In genomic region chr12:84113666-84114065, GRCh38 we compare ENCODE assay signal across 29 cellular contexts.
"Had no signal": no experiment of that assay in that cellular context is flagged by ENCODE, and none has a peak within 500 bp of the region (broad histone marks: within the 10 kb centered on the region; RNA-seq: fewer than 3 reads in every experiment).

No MANE protein-coding gene starts in this region.

- H3K27ac ChIP-seq: ascending aorta, breast epithelium, cardiac muscle cell, colonic mucosa, foreskin keratinocyte, gastrocnemius medialis, heart left ventricle had no signal

- H3K36me3 Mint-ChIP-seq: activated naive CD4-positive, alpha-beta T cell treated with anti-CD3 and anti-CD28 coated beads, Interleukin-2, amount 10 ng/mL, durations not matched to agents 7 days and 5 days; activated naive CD8-positive, alpha-beta T cell treated with anti-CD3 and anti-CD28 coated beads, Interleukin-2, amount 10 ng/mL, durations not matched to agents 7 days and 5 days; brain had no signal

- H3K9me3 ChIP-seq: ascending aorta, colonic mucosa, gastrocnemius medialis had no signal

- H3K4me1 Mint-ChIP-seq: activated CD4-positive, alpha-beta memory T cell treated with anti-CD3 and anti-CD28 coated beads, Interleukin-2, amount 10 ng/mL, durations not matched to agents 7 days and 5 days; activated CD4-positive, alpha-beta T cell treated with anti-CD3 and anti-CD28 coated beads for 36 hours; activated CD4-positive, alpha-beta T cell treated with anti-CD3 and anti-CD28 coated beads, Interleukin-2, amount 10 ng/mL, durations not matched to agents 24 days and 14 days; activated naive CD4-positive, alpha-beta T cell treated with anti-CD3 and anti-CD28 coated beads, Interleukin-2, amount 10 ng/mL, durations not matched to agents 7 days and 5 days; activated naive CD8-positive, alpha-beta T cell treated with anti-CD3 and anti-CD28 coated beads, Interleukin-2, amount 10 ng/mL, durations not matched to agents 7 days and 5 days had no signal

- H3K4me3 Mint-ChIP-seq: activated CD4-positive, alpha-beta memory T cell treated with anti-CD3 and anti-CD28 coated beads, Interleukin-2, amount 10 ng/mL, durations not matched to agents 7 days and 5 days; activated CD4-positive, alpha-beta T cell treated with anti-CD3 and anti-CD28 coated beads for 36 hours; activated CD4-positive, alpha-beta T cell treated with anti-CD3 and anti-CD28 coated beads, Interleukin-2, amount 10 ng/mL, durations not matched to agents 24 days and 14 days; activated naive CD4-positive, alpha-beta T cell treated with anti-CD3 and anti-CD28 coated beads, Interleukin-2, amount 10 ng/mL, durations not matched to agents 7 days and 5 days; activated naive CD8-positive, alpha-beta T cell treated with anti-CD3 and anti-CD28 coated beads, Interleukin-2, amount 10 ng/mL, durations not matched to agents 7 days and 5 days; activated T-cell treated with anti-CD3 and anti-CD28 coated beads, Interleukin-2, amount 50 U/mL, for 24 hours; activated T-cell treated with anti-CD3 and anti-CD28 coated beads, Interleukin-2, amount 50 U/mL, for 72 hours; brain had no signal

- H3K36me3 ChIP-seq: ascending aorta, breast epithelium, cardiac muscle cell, colonic mucosa, gastrocnemius medialis, heart left ventricle had no signal

- H3K27me3 ChIP-seq: ascending aorta, breast epithelium, cardiac muscle cell, colonic mucosa, foreskin keratinocyte, gastrocnemius medialis, heart left ventricle had no signal

- H3K4me1 ChIP-seq: ascending aorta, breast epithelium, colonic mucosa, foreskin keratinocyte, gastrocnemius medialis, heart left ventricle had no signal

- H3K27me3 Mint-ChIP-seq: activated CD4-positive, alpha-beta memory T cell treated with anti-CD3 and anti-CD28 coated beads, Interleukin-2, amount 10 ng/mL, durations not matched to agents 7 days and 5 days; activated CD4-positive, alpha-beta T cell treated with anti-CD3 and anti-CD28 coated beads for 36 hours; activated CD4-positive, alpha-beta T cell treated with anti-CD3 and anti-CD28 coated beads, Interleukin-2, amount 10 ng/mL, durations not matched to agents 24 days and 14 days; activated naive CD4-positive, alpha-beta T cell treated with anti-CD3 and anti-CD28 coated beads, Interleukin-2, amount 10 ng/mL, durations not matched to agents 7 days and 5 days; activated naive CD8-positive, alpha-beta T cell treated with anti-CD3 and anti-CD28 coated beads, Interleukin-2, amount 10 ng/mL, durations not matched to agents 7 days and 5 days; activated T-cell treated with anti-CD3 and anti-CD28 coated beads, Interleukin-2, amount 50 U/mL, for 24 hours had no signal

- DNase-seq: activated CD4-positive, alpha-beta memory T cell treated with anti-CD3 and anti-CD28 coated beads, Interleukin-2, amount 10 ng/mL, durations not matched to agents 7 days and 5 days; activated CD4-positive, alpha-beta T cell treated with anti-CD3 and anti-CD28 coated beads for 36 hours; activated CD4-positive, alpha-beta T cell treated with anti-CD3 and anti-CD28 coated beads, Interleukin-2, amount 10 ng/mL, durations not matched to agents 24 days and 14 days; activated CD4-positive, alpha-beta T cell treated with anti-CD3 and anti-CD28 coated beads, Interleukin-2, amount 50 U/mL, for 4 hours; activated CD4-positive, CD25-positive, alpha-beta regulatory T cell; activated CD4-positive, CD25-positive, alpha-beta regulatory T cell treated with anti-CD3 and anti-CD28 coated beads, Interleukin-2, amount 50 U/mL, for 72 hours; activated CD8-positive, alpha-beta memory T cell treated with anti-CD3 and anti-CD28 coated beads, Interleukin-2, amount 50 U/mL, for 48 hours; activated gamma-delta T cell; activated naive CD4-positive, alpha-beta T cell; activated naive CD4-positive, alpha-beta T cell treated with anti-CD3 and anti-CD28 coated beads, Interleukin-2, amount 10 ng/mL, durations not matched to agents 7 days and 5 days; activated naive CD8-positive, alpha-beta T cell treated with anti-CD3 and anti-CD28 coated beads, Interleukin-2, amount 10 ng/mL, durations not matched to agents 7 days and 5 days; activated T-cell treated with anti-CD3 and anti-CD28 coated beads for 4 hours; activated T-cell treated with anti-CD3 and anti-CD28 coated beads, Interleukin-2, amount 50 U/mL, for 24 hours; activated T-cell treated with anti-CD3 and anti-CD28 coated beads, Interleukin-2, amount 50 U/mL, for 72 hours; central memory CD4-positive, alpha-beta T cell; cerebellar nuclear complex; colonic mucosa; effector CD8-positive, alpha-beta T cell; foreskin keratinocyte; gastrocnemius medialis; glutamatergic neuron; heart left ventricle; T-helper 2 cell had no signal

- H3K4me3 ChIP-seq: ascending aorta, breast epithelium, cardiac muscle cell, colonic mucosa, gastrocnemius medialis, heart left ventricle had no signal

- ATAC-seq: activated CD4-positive, alpha-beta T cell treated with anti-CD3 and anti-CD28 coated beads for 36 hours; activated naive CD4-positive, alpha-beta T cell treated with anti-CD3 and anti-CD28 coated beads, Interleukin-2, amount 50 U/mL, for 72 hours; activated T-cell treated with anti-CD3 and anti-CD28 coated beads, Interleukin-2, amount 50 U/mL, for 72 hours; esophagus mucosa; foreskin keratinocyte; gastrocnemius medialis; heart left ventricle had no signal

- H3K27ac Mint-ChIP-seq: activated CD4-positive, alpha-beta memory T cell treated with anti-CD3 and anti-CD28 coated beads, Interleukin-2, amount 10 ng/mL, durations not matched to agents 7 days and 5 days; activated CD4-positive, alpha-beta T cell treated with anti-CD3 and anti-CD28 coated beads for 36 hours; activated CD4-positive, alpha-beta T cell treated with anti-CD3 and anti-CD28 coated beads, Interleukin-2, amount 10 ng/mL, durations not matched to agents 24 days and 14 days; activated naive CD4-positive, alpha-beta T cell treated with anti-CD3 and anti-CD28 coated beads, Interleukin-2, amount 10 ng/mL, durations not matched to agents 7 days and 5 days; activated naive CD4-positive, alpha-beta T cell treated with anti-CD3 and anti-CD28 coated beads, Interleukin-2, amount 50 U/mL, for 72 hours; activated naive CD8-positive, alpha-beta T cell treated with anti-CD3 and anti-CD28 coated beads, Interleukin-2, amount 10 ng/mL, durations not matched to agents 7 days and 5 days; activated T-cell treated with anti-CD3 and anti-CD28 coated beads, Interleukin-2, amount 50 U/mL, for 24 hours; activated T-cell treated with anti-CD3 and anti-CD28 coated beads, Interleukin-2, amount 50 U/mL, for 72 hours; brain had no signal
